In genomic region chr4:7911044-7911578, GRCh38 we compare ENCODE assay signal across 9 cellular contexts. TPM values are rescaled to one million over a fixed set of nuclear protein-coding genes. Genes with fewer than 3 reads are reported as not detected.
A peak's percentile ranks its signal among the peaks of the same experiment; 100 is the strongest.
DNase-seq lines count a peak whose midpoint lies in the region; ATAC-seq and TF ChIP-seq lines count a peak whose summit lies in the region.
"Had no signal": no experiment of that assay in that cellular context is flagged by ENCODE, and none has a peak within 500 bp of the region (broad histone marks: within the 10 kb centered on the region; RNA-seq: fewer than 3 reads in every experiment).

No MANE protein-coding gene starts in this region.

- TF ChIP-seq POLR2A in adrenal gland (IDR thresholded peaks at IDR 0.05), result no peak

- H3K27me3 ChIP-seq in adrenal gland (no peaks in the 10 kb centered on the region), heart right ventricle (no peaks in the 10 kb centered on the region), rectal smooth muscle tissue (ENCODE audit: control insufficient read depth, insufficient read depth, low read length) (no peaks in the 10 kb centered on the region)

- peak overlapping the region; percentile 25 for H3K9ac ChIP-seq in rectal smooth muscle tissue (ENCODE audit: low read length)

- intact Hi-C loops in adrenal gland (cut with DNase I), result no loop called here
- intact Hi-C loops in heart right ventricle (cut with DNase I), result loop anchor here in 1 of 10 donors (10.0 kb wide), 1 partner anchor 96 kb away; no protein-coding TSS in a partner anchor

- H3K4me3 ChIP-seq in adrenal gland (no peak overlapping the region), heart right ventricle (peak overlapping the region in 3 of 10 donors; percentile 5 to 10 (median 5)), rectal smooth muscle tissue (ENCODE audit: low read length) (peak overlapping the region; percentile 29)

- H3K27ac ChIP-seq in adrenal gland (peak overlapping the region in 3 of 5 donors; percentile 49 to 84 (median 60)), heart right ventricle (peak overlapping the region in 9 of 10 donors; percentile 45 to 75 (median 66)), rectal smooth muscle tissue (ENCODE audit: low read depth, low read length) (peak overlapping the region; percentile 88)

- ATAC-seq in heart right ventricle (peak; percentile 32 to 78 (median 70)), HG03108 (IDR thresholded peaks at IDR 0.05; ENCODE audit: unreplicated experiment) (no peak), GM19463 (IDR thresholded peaks at IDR 0.05; ENCODE audit: unreplicated experiment) (no peak)

- H3K36me3 ChIP-seq in adrenal gland (replicated peaks in 1 of 2) (no peaks in the 10 kb centered on the region), heart right ventricle (no peaks in the 10 kb centered on the region), rectal smooth muscle tissue (ENCODE audit: control insufficient read depth, insufficient read depth, low read length) (no peaks in the 10 kb centered on the region)

- TF ChIP-seq CTCF in adrenal gland (IDR thresholded peaks at IDR 0.05) (no peak), heart right ventricle (IDR thresholded peaks at IDR 0.05) (no peak)

- WGBS in adrenal gland, 4 donors, result 62 to 77% (median 71%) methylated on average over 15 of the region's 15 CpGs
- 60 to 62% methylated on average over 15 of the region's 15 CpGs for WGBS in heart right ventricle, 2 donors

- H3K4me1 ChIP-seq in adrenal gland (replicated peaks in 1 of 2) (peaks cover 0 to 12% of the 10 kb centered on the region in 2 donors), heart right ventricle (peaks cover 0 to 46% (median 10%) of the 10 kb centered on the region in 9 donors), rectal smooth muscle tissue (ENCODE audit: control insufficient read depth, insufficient read depth, low read length) (peaks cover 34% of the 10 kb centered on the region)

- H3K9me3 ChIP-seq in adrenal gland (replicated peaks in 1 of 3), result no peaks in the 10 kb centered on the region
- H3K9me3 ChIP-seq in heart right ventricle, result no peaks in the 10 kb centered on the region

- DNase-seq in EH (ENCODE audit: low read depth) (peak; percentile 92), adrenal gland (peak in 3 of 7 donors; percentile 13 to 68 (median 37)), heart right ventricle (peak; percentile 29 to 32), NOMO-1 (lab: John Stamatoyannopoulos, UW; ENCODE audit: unreplicated experiment in 2 of 2) (no peak)
- no peak for DNase-seq in activated CD4-positive, alpha-beta T cell treated with anti-CD3 and anti-CD28 coated beads for 1 hour
- DNase-seq: stimulated activated CD4-positive, alpha-beta T cell treated with anti-CD3 and anti-CD28 coated beads, Interleukin-12 subunit alpha, Interleukin-12 subunit beta, amount 100 ng/mL, for 4 hours had no signal

RNA-seq across cellular contexts. Expression of gene AFAP1, which starts 28.6 kb away (rescaled TPM):
- total RNA-seq in adrenal gland (10 to 100 TPM in 6 of 8 donors, 1 to 10 TPM in 2; 8.6 to 16.1 (median 11.2) TPM), heart right ventricle (1 to 10 TPM; 4.7 to 8.9 (median 6.2) TPM)
- polyA plus RNA-seq in adrenal gland (1 to 10 TPM; 3.3 to 4.9 (median 4.7) TPM), heart right ventricle (1 to 10 TPM; 2.9 to 4.3 TPM)

Comparison
In these comparisons a context has a peak if more than half of its experiments do, and no peak if none do; other contexts are left out.
1. DNase-seq: peak in EH (single experiment) and heart right ventricle (2 of 2); none in activated CD4-positive, alpha-beta T cell treated with anti-CD3 and anti-CD28 coated beads for 1 hour (single experiment) and NOMO-1 (0 of 2).
2. ATAC-seq: peak in heart right ventricle (8 of 8); none in HG03108 (single experiment) and GM19463 (single experiment).
3. Peak in every context shown above with its lines, with median percentiles within 50 percentile points of each other: H3K27ac ChIP-seq.